8 cellular contexts compared by ENCODE assay signal in the genomic region with DNA sequence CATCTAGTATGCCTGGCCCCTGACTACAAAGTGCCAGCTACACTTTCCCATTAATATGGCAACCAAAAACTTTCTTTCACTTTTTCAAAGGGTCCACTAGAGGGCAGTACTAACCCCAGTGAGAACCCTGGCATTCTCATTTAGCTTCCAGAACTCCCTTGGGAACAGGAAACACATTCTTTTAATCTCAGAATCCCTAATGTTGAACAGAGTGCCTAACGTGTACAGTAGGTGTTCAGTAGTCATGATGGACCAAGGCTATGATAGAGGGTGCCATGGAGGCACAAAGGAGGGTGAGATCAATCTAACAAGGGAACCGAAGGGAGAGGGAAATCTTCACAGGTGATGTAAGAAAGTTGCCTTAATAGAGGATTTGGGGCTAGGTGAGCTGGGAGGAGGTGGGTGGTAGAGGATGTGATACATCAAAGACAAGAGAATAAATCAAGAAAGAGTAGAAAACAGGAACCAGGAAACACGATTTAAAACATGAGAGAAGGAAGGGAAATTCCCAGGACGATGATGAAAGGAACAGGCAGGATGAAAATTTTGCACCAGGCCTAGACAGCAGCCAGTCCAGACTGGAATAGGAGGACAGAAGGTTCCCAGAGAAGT. TPM values are rescaled to one million over a fixed set of nuclear protein-coding genes. Genes with fewer than 3 reads are reported as not detected.
DNase-seq lines count a peak whose midpoint lies in the region; ATAC-seq and TF ChIP-seq lines count a peak whose summit lies in the region.

No MANE protein-coding gene starts in this region.

- no TSS peak for BruUV-seq in OCI-LY7 (replicated peaks; lab: Mats Ljungman, UMichigan)

- TF ChIP-seq CTCF in OCI-LY7 (conservative IDR thresholded peaks at IDR 0.05; ENCODE audit: low read length) = peak; percentile 96
- TF ChIP-seq CTCF in colonic mucosa (IDR thresholded peaks at IDR 0.05) = peak; percentile 67
- TF ChIP-seq CTCF in lower lobe of right lung (IDR thresholded peaks at IDR 0.05) = peak; percentile 76

- H3K27me3 ChIP-seq in colonic mucosa = no peaks in the 10 kb centered on the region
- no peaks in the 10 kb centered on the region for H3K27me3 ChIP-seq in lower lobe of right lung (ENCODE audit: low read depth)

- intact Hi-C loops in OCI-LY7 (cut with micrococcal nuclease; ENCODE audit: unreplicated experiment) = loop anchor here (5.0 kb wide), 2 partner anchors 42 to 247 kb away; partner anchors contain the start of genes NSL1 and TATDN3
- intact Hi-C loops in colonic mucosa (cut with DNase I) = loop anchor here (10.0 kb wide), 1 partner anchor 275 kb away; no protein-coding TSS in a partner anchor
- intact Hi-C loops in lower lobe of right lung (cut with DNase I) = no loop called here

- peak overlapping the region; percentile 37 for H3K27ac ChIP-seq in OCI-LY7 (ENCODE audit: low read depth, low read length, poor library complexity, severe bottlenecking)
- no peak overlapping the region for H3K27ac ChIP-seq in colonic mucosa
- H3K27ac ChIP-seq in lower lobe of right lung = no peak overlapping the region

- peak; percentile 35 to 61 for DNase-seq in NCI-H524 (lab: John Stamatoyannopoulos, UW)
- DNase-seq in NCI-H524 treated with DMSO at 0.1 percent for 48 hours (lab: John Stamatoyannopoulos, UW) = no peak
- peak; percentile 79 for DNase-seq in HT-29 (ENCODE audit: low spot score)
- peak; percentile 47 for DNase-seq in OCI-LY7 (ENCODE audit: low spot score)
- DNase-seq in colonic mucosa = no peak
- no peak for DNase-seq in lower lobe of right lung
- DNase-seq in NK-92 treated with Interleukin-12 subunit alpha and Interleukin-12 subunit beta, amount 100 ng/mL, for 24 hours (lab: John Stamatoyannopoulos, UW) = no peak

- no peaks in the 10 kb centered on the region for H3K9me2 ChIP-seq in OCI-LY7 (ENCODE audit: insufficient read depth, low read length)

- ATAC-seq in lower lobe of right lung (peak; percentile 77 to 78), HG03442 (IDR thresholded peaks at IDR 0.05; ENCODE audit: unreplicated experiment) (no peak)

- CTCF ChIA-PET in OCI-LY7 (lab: Charles Lee; ENCODE audit: unreplicated experiment) = no interaction called here

- H3K36me3 ChIP-seq in OCI-LY7 (ENCODE audit: insufficient read depth, low read length) (peaks cover 17% of the 10 kb centered on the region), colonic mucosa (no peaks in the 10 kb centered on the region), lower lobe of right lung (no peaks in the 10 kb centered on the region)

- H4K20me1 ChIP-seq in OCI-LY7 (ENCODE audit: insufficient read depth, low read length) = peaks cover 7% of the 10 kb centered on the region; the same call in 1 of the 2 replicates

- H3K4me3 ChIP-seq in OCI-LY7 (ENCODE audit: low read depth, low read length, poor library complexity, severe bottlenecking) (no peak overlapping the region), colonic mucosa (no peak overlapping the region), lower lobe of right lung (no peak overlapping the region)

- peaks cover 41% of the 10 kb centered on the region; the same call in 1 of the 2 replicates for H3K79me2 ChIP-seq in OCI-LY7 (ENCODE audit: insufficient read depth, low read depth, low read length)

- peak overlapping the region; percentile 59 for H3K4me2 ChIP-seq in OCI-LY7 (ENCODE audit: low read length)

- H3K4me1 ChIP-seq in OCI-LY7 (ENCODE audit: insufficient read depth, low read length, poor library complexity, severe bottlenecking) (peaks cover 41% of the 10 kb centered on the region), colonic mucosa (no peaks in the 10 kb centered on the region), lower lobe of right lung (peaks cover 49% of the 10 kb centered on the region)

- H3K9me3 ChIP-seq in OCI-LY7 (ENCODE audit: low read length) (no peaks in the 10 kb centered on the region), colonic mucosa (no peaks in the 10 kb centered on the region), lower lobe of right lung (no peaks in the 10 kb centered on the region)

- H2AFZ ChIP-seq in OCI-LY7 (ENCODE audit: low read length) = no peak overlapping the region

- POLR2A ChIA-PET in OCI-LY7 (lab: Charles Lee) = interaction anchor here (1.3 to 1.4 kb wide), 2 partner anchors 9 to 38 kb away, joined by 3 read pairs; no protein-coding TSS in a partner anchor

- no peak overlapping the region for H3K9ac ChIP-seq in colonic mucosa (ENCODE audit: low read depth in 2 of 2, low read length in 2 of 2)

RNA-seq across cellular contexts. Expression of gene NSL1, which starts 41.5 kb away (rescaled TPM):
- total RNA-seq in HT-29 (2014; rRNA removed; shearing (Covaris generic)) = 19.4 and 28.8 TPM in 2 replicates
- 70.9 and 74.9 TPM in 2 replicates for total RNA-seq in OCI-LY7 (2014; rRNA removed; shearing (Covaris generic))
- 66.8 and 71.1 TPM in 2 replicates for total RNA-seq in OCI-LY7 (2022)
- 10 to 100 TPM; 17.1 to 33.9 TPM for total RNA-seq in colonic mucosa
- 30.8 TPM for total RNA-seq in lower lobe of right lung

RNA-seq across cellular contexts. Expression of gene TATDN3, which starts 41.7 kb away (rescaled TPM):
- 1.4 and 4.1 TPM in 2 replicates for total RNA-seq in HT-29 (2014; rRNA removed; shearing (Covaris generic))
- 35.4 and 36.1 TPM in 2 replicates for total RNA-seq in OCI-LY7 (2014; rRNA removed; shearing (Covaris generic))
- total RNA-seq in OCI-LY7 (2022) (52.5 and 54.2 TPM in 2 replicates), colonic mucosa (1 to 10 TPM; 8.6 to 9.5 TPM), lower lobe of right lung (12.3 TPM)

RNA-seq across cellular contexts. Expression of gene BATF3, which starts 50.4 kb away (rescaled TPM):
- 0.23 and 0.34 TPM in 2 replicates for total RNA-seq in HT-29 (2014; rRNA removed; shearing (Covaris generic))
- total RNA-seq in OCI-LY7 (2014; rRNA removed; shearing (Covaris generic)) = 2.1 and 2.3 TPM in 2 replicates
- total RNA-seq in OCI-LY7 (2022) (3.1 and 4.2 TPM in 2 replicates), colonic mucosa (under 1 TPM; 0.74 to 0.88 TPM), lower lobe of right lung (12.8 TPM)

Comparison
In these comparisons a context has a peak if more than half of its experiments do, and no peak if none do; other contexts are left out.
1. DNase-seq: peak in NCI-H524 (2 of 2), HT-29 (single experiment) and OCI-LY7 (single experiment); none in NCI-H524 treated with DMSO at 0.1 percent for 48 hours (single experiment), colonic mucosa (single experiment), lower lobe of right lung (single experiment) and NK-92 treated with Interleukin-12 subunit alpha and Interleukin-12 subunit beta, amount 100 ng/mL, for 24 hours (single experiment).
2. Peak in every context shown above with its lines, with median percentiles within 50 percentile points of each other: CTCF ChIP-seq.